ENCODE assay signal across 9 cellular contexts in genomic region chr13:110559986-110560385, GRCh38. TPM values are rescaled to one million over a fixed set of nuclear protein-coding genes. Genes with fewer than 3 reads are reported as not detected.
DNase-seq lines count a peak whose midpoint lies in the region; ATAC-seq, FAIRE-seq and TF ChIP-seq lines count a peak whose summit lies in the region.
"Had no signal": no experiment of that assay in that cellular context is flagged by ENCODE, and none has a peak within 500 bp of the region (broad histone marks: within the 10 kb centered on the region; RNA-seq: fewer than 3 reads in every experiment).

No MANE protein-coding gene starts in this region.

- H3K27me3 Mint-ChIP-seq in Calu3 (ENCODE audit: unreplicated experiment), result no peaks in the 10 kb centered on the region
- H3K27me3 Mint-ChIP-seq in WTC11 (ENCODE audit: low read depth), result peaks cover 15% of the 10 kb centered on the region

- DNase-seq in Calu3 (no peak), WTC11 (ENCODE audit: low spot score) (no peak), gastrocnemius medialis (no peak), NCI-H345 (lab: John Stamatoyannopoulos, UW) (no peak), GM19239 (ENCODE audit: insufficient read length, low spot score) (no peak), SKM-1 treated with dmso at 0.1 percent for 144 hours (lab: John Stamatoyannopoulos, UW; ENCODE audit: unreplicated experiment) (no peak)
- DNase-seq: NCI-H1417 had no signal

- no peak for TF ChIP-seq CTCF in Calu3 (IDR thresholded peaks at IDR 0.05; ENCODE audit: unreplicated experiment)
- no peak for TF ChIP-seq CTCF in WTC11 (IDR thresholded peaks at IDR 0.05)
- TF ChIP-seq CTCF in gastroesophageal sphincter (IDR thresholded peaks at IDR 0.05), result no peak
- no peak for TF ChIP-seq CTCF in gastrocnemius medialis (IDR thresholded peaks at IDR 0.05 in 4 of 5, conservative IDR thresholded peaks at IDR 0.05 in 1 of 5)

- 31 to 43% methylated on average over 4 to 5 of the region's 6 CpGs for WGBS in gastroesophageal sphincter (ENCODE audit: low coverage in 1 of 2), 2 donors

- H3K4me3 ChIP-seq in gastroesophageal sphincter (peak overlapping the region; percentile 56 to 91), gastrocnemius medialis (peak overlapping the region; percentile 3 to 88 (median 50))

- CTCF ChIA-PET in Calu3 (lab: Charles Lee) (interaction anchor here (1.0 to 1.2 kb wide), 2 partner anchors 11 to 52 kb away, joined by 3 read pairs; no protein-coding TSS in a partner anchor), WTC11 (lab: Charles Lee) (interaction anchor here (2.1 kb wide), 1 partner anchor 104 kb away, joined by 6 read pairs; no protein-coding TSS in a partner anchor)

- POLR2A ChIA-PET in WTC11 (lab: Charles Lee), result no interaction called here

- H3K9me3 Mint-ChIP-seq in Calu3 (ENCODE audit: low read depth, unreplicated experiment) (no peaks in the 10 kb centered on the region), WTC11 (peaks cover 5% of the 10 kb centered on the region)

- in situ Hi-C loops in gastrocnemius medialis (cut with MboI; ENCODE audit: low sequenced_read_pairs in 4 of 4), result loop anchor here in 1 of 4 donors (25.0 kb wide), 1 partner anchor 98 kb away; no protein-coding TSS in a partner anchor

- H3K27ac ChIP-seq in gastroesophageal sphincter, result peak overlapping the region; percentile 81 to 96 (median 92)
- peak overlapping the region; percentile 75 to 92 (median 84) for H3K27ac ChIP-seq in gastrocnemius medialis

- intact Hi-C loops in Calu3 (cut with micrococcal nuclease; ENCODE audit: unreplicated experiment), result loop anchor here (1.0 to 10.0 kb wide), 3 partner anchors 37 to 105 kb away; no protein-coding TSS in a partner anchor
- intact Hi-C loops in gastrocnemius medialis (cut with DNase I; ENCODE audit: low total_unique reads), result loop anchor here (5.0 kb wide), 2 partner anchors 78 to 152 kb away; partner anchors contain the start of gene ING1

- H3K9me3 ChIP-seq in gastroesophageal sphincter, result no peaks in the 10 kb centered on the region
- H3K9me3 ChIP-seq in gastrocnemius medialis, result no peaks in the 10 kb centered on the region

- H3K4me1 Mint-ChIP-seq in Calu3 (ENCODE audit: low read depth, unreplicated experiment) (peaks cover 31% of the 10 kb centered on the region), WTC11 (peaks cover 47% of the 10 kb centered on the region)

- ATAC-seq in WTC11 (no peak), gastroesophageal sphincter (no peak), gastrocnemius medialis (no peak), GM19395 (IDR thresholded peaks at IDR 0.05; ENCODE audit: unreplicated experiment) (no peak)

- H3K36me3 ChIP-seq in gastroesophageal sphincter, result peaks cover 0 to 28% of the 10 kb centered on the region in 2 donors
- no peaks in the 10 kb centered on the region for H3K36me3 ChIP-seq in gastrocnemius medialis

- peaks cover 61% of the 10 kb centered on the region for H3K36me3 Mint-ChIP-seq in Calu3 (ENCODE audit: insufficient read depth, unreplicated experiment)
- H3K36me3 Mint-ChIP-seq in WTC11, result peaks cover 17% of the 10 kb centered on the region

- H3K27me3 ChIP-seq in gastroesophageal sphincter, result no peaks in the 10 kb centered on the region
- no peaks in the 10 kb centered on the region for H3K27me3 ChIP-seq in gastrocnemius medialis

- TF ChIP-seq POLR2A in gastroesophageal sphincter (IDR thresholded peaks at IDR 0.05) (no peak), gastrocnemius medialis (IDR thresholded peaks at IDR 0.05) (no peak)

- H3K27ac Mint-ChIP-seq in Calu3 (ENCODE audit: unreplicated experiment) (peak overlapping the region; percentile 42), WTC11 (no peak overlapping the region)

- no TSS peak for BruUV-seq in Calu3 (replicated peaks; lab: Mats Ljungman, UMichigan)

- no peak for FAIRE-seq in GM19239 (lab: Jason Lieb, UNC)

- no peak for TF ChIP-seq EP300 in gastroesophageal sphincter (IDR thresholded peaks at IDR 0.05)

- H3K4me1 ChIP-seq in gastroesophageal sphincter (peaks cover 0 to 64% (median 3%) of the 10 kb centered on the region in 3 donors), gastrocnemius medialis (peaks cover 10 to 13% of the 10 kb centered on the region in 2 donors)

- H3K4me3 Mint-ChIP-seq in Calu3 (ENCODE audit: low read depth, unreplicated experiment) (peak overlapping the region; percentile 73), WTC11 (peak overlapping the region; percentile 92)

TF ChIP-seq in WTC11, 78 proteins besides CTCF, POLR2A, EP300 and RAD21:
- TF ChIP-seq RORB (CRISPR knock-in tag; IDR thresholded peaks at IDR 0.05) (no peak), ZNF512 (CRISPR knock-in tag; IDR thresholded peaks at IDR 0.05; ENCODE audit: borderline replicate concordance) (no peak), ZSCAN18 (CRISPR knock-in tag; IDR thresholded peaks at IDR 0.05) (no peak), MLX (CRISPR knock-in tag; IDR thresholded peaks at IDR 0.05) (no peak), SMAD4 (CRISPR knock-in tag; IDR thresholded peaks at IDR 0.05) (no peak), ZBTB43 (CRISPR knock-in tag; IDR thresholded peaks at IDR 0.05) (no peak), JAZF1 (CRISPR knock-in tag; IDR thresholded peaks at IDR 0.05) (no peak)

RNA-seq across cellular contexts. Expression of gene RAB20, which starts 1.5 kb away (rescaled TPM):
- total RNA-seq in Calu3 (2022) (9.7 and 11.9 TPM in 2 replicates), WTC11 (2021) (14.3 to 19.0 TPM (median 18.6 TPM) in 3 replicates), gastroesophageal sphincter (10 to 100 TPM in 3 of 4 donors, 1 to 10 TPM in 1; 8.7 to 32.8 (median 18.4) TPM), gastrocnemius medialis (1 to 10 TPM in 2 of 4 donors, under 1 TPM in 2; 0.31 to 9.1 (median 2.0) TPM)

RNA-seq across cellular contexts. Expression of gene NAXD, which starts 55.4 kb away (rescaled TPM):
- 11.5 and 14.0 TPM in 2 replicates for total RNA-seq in Calu3 (2022)
- 26.8 to 29.3 TPM (median 27.9 TPM) in 3 replicates for total RNA-seq in WTC11 (2021)
- total RNA-seq in gastroesophageal sphincter, result 10 to 100 TPM; 29.5 to 45.3 (median 36.0) TPM
- 10 to 100 TPM; 17.9 to 24.7 (median 21.5) TPM for total RNA-seq in gastrocnemius medialis
